In genomic region chr14:33776871-33777270, GRCh38 we compare ENCODE assay signal across 23 cellular contexts.
"Had no signal": no experiment of that assay in that cellular context is flagged by ENCODE, and none has a peak within 500 bp of the region (broad histone marks: within the 10 kb centered on the region; RNA-seq: fewer than 3 reads in every experiment).

No MANE protein-coding gene starts in this region.

- H3K4me1 Mint-ChIP-seq: natural killer cell; stimulated activated memory B cell treated with anti-CD40 and anti-IgM and Interleukin-4, amounts not matched to agents 10 μg/mL and 1 μg/mL and 100 μg/mL, for 72 hours had no signal

- H3K4me1 ChIP-seq: lower lobe of right lung, psoas muscle, spleen, testis had no signal

- H3K27me3 Mint-ChIP-seq: effector memory CD8-positive, alpha-beta T cell; stimulated activated memory B cell treated with anti-CD40 and anti-IgM and Interleukin-4, amounts not matched to agents 10 μg/mL and 1 μg/mL and 100 μg/mL, for 72 hours had no signal

- H3K4me3 Mint-ChIP-seq: effector memory CD8-positive, alpha-beta T cell; natural killer cell; stimulated activated memory B cell treated with anti-CD40 and anti-IgM and Interleukin-4, amounts not matched to agents 10 μg/mL and 1 μg/mL and 100 μg/mL, for 72 hours had no signal

- H3K9me3 Mint-ChIP-seq: natural killer cell; stimulated activated memory B cell treated with anti-CD40 and anti-IgM and Interleukin-4, amounts not matched to agents 10 μg/mL and 1 μg/mL and 100 μg/mL, for 72 hours had no signal

- H3K27me3 ChIP-seq: esophagus squamous epithelium, ovary, sigmoid colon, spleen, testis, tibial artery, upper lobe of left lung had no signal

- H3K4me3 ChIP-seq: coronary artery, esophagus squamous epithelium, lower lobe of right lung, ovary, psoas muscle, sigmoid colon, spleen, testis, tibial artery, upper lobe of left lung had no signal

- H3K27ac Mint-ChIP-seq: effector memory CD8-positive, alpha-beta T cell; natural killer cell; stimulated activated memory B cell treated with anti-CD40 and anti-IgM and Interleukin-4, amounts not matched to agents 10 μg/mL and 1 μg/mL and 100 μg/mL, for 72 hours had no signal

- DNase-seq: dermis blood vessel endothelial cell; effector memory CD8-positive, alpha-beta T cell; erythroblast; esophagus squamous epithelium; foreskin melanocyte; left cardiac atrium; left ventricle myocardium superior; lower lobe of right lung; natural killer cell; ovary; posterior cingulate gyrus; psoas muscle; right cardiac atrium; sigmoid colon; spleen; stimulated activated CD4-positive, alpha-beta T cell treated with anti-CD3 and anti-CD28 coated beads, Interleukin-4, amount 100 ng/mL, for 4 hours; stimulated activated naive CD8-positive, alpha-beta T cell treated with anti-CD3 and anti-CD28 coated beads, Interleukin-15, Interleukin-2, amounts not matched to agents 100 U/mL and 50 U/mL, for 24 hours; substantia nigra; testis; tibial artery; upper lobe of left lung had no signal

- H3K9me3 ChIP-seq: esophagus squamous epithelium, lower lobe of right lung, ovary, psoas muscle, sigmoid colon, spleen, testis, tibial artery, upper lobe of left lung had no signal

- H3K36me3 ChIP-seq: esophagus squamous epithelium, lower lobe of right lung, ovary, sigmoid colon, spleen, tibial artery, upper lobe of left lung had no signal

- H3K36me3 Mint-ChIP-seq: natural killer cell; stimulated activated memory B cell treated with anti-CD40 and anti-IgM and Interleukin-4, amounts not matched to agents 10 μg/mL and 1 μg/mL and 100 μg/mL, for 72 hours had no signal

- H3K27ac ChIP-seq: coronary artery, esophagus squamous epithelium, lower lobe of right lung, ovary, psoas muscle, sigmoid colon, spleen, testis, tibial artery, upper lobe of left lung had no signal
